In the genomic region with DNA sequence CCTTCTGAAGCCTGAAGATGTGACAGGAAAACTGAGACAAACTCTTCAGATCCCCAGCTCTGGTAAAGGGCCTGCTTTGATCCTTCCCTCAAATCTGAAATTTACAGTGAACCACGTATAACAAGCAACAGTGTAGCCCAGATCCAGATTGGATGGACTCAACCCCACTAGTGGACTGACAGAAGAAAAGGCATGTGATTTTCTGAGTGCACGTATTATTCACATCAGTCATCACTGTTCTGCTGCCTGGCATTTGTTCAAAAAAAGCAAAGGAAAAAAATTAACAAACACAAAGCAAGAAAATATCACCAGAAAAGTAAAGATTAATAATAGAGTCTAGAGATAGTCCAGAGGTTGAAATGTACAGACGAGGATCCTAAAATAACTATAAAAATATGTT, we compare ENCODE assay signal across 18 cellular contexts.
A peak's percentile ranks its signal among the peaks of the same experiment; 100 is the strongest.
DNase-seq lines count a peak whose midpoint lies in the region; ATAC-seq and TF ChIP-seq lines count a peak whose summit lies in the region.
"Had no signal": no experiment of that assay in that cellular context is flagged by ENCODE, and none has a peak within 500 bp of the region (broad histone marks: within the 10 kb centered on the region; RNA-seq: fewer than 3 reads in every experiment).

No MANE protein-coding gene starts in this region.

- H3K9me3 Mint-ChIP-seq in natural killer cell = no peaks in the 10 kb centered on the region
- no peaks in the 10 kb centered on the region for H3K9me3 Mint-ChIP-seq in natural killer cell treated with Interleukin-12 subunit alpha and Interleukin-12 subunit beta and Interleukin-15 and Interleukin-18, amount 100 ng/mL, for 72 hours

- no peaks in the 10 kb centered on the region for H3K9me3 ChIP-seq in T-helper 17 cell (ENCODE audit: control insufficient read depth, low read length, poor library complexity, severe bottlenecking)
- H3K9me3 ChIP-seq: HAP-1 had no signal

- DNase-seq in natural killer cell = no peak
- no peak for DNase-seq in natural killer cell treated with Interleukin-12 subunit alpha and Interleukin-12 subunit beta and Interleukin-15 and Interleukin-18, amount 100 ng/mL, for 72 hours (ENCODE audit: low spot score)
- DNase-seq in dermis microvascular lymphatic vessel endothelial cell (ENCODE audit: low read depth in 2 of 2) = peak; percentile 33 to 74
- peak; percentile 59 to 73 for DNase-seq in lung microvascular endothelial cell (ENCODE audit: low read depth in 2 of 2)
- DNase-seq in retinal pigment epithelial cell (ENCODE audit: low read depth) = peak; percentile 9
- no peak for DNase-seq in NCI-H510A treated with DMSO at 0.1 percent for 48 hours (lab: John Stamatoyannopoulos, UW)
- DNase-seq in T-helper 17 cell = no peak
- DNase-seq: CD4-positive, alpha-beta memory T cell; DMS79 treated with DMSO at 0.1 percent for 48 hours; GF-D8; GM23248 had no signal

- H3K4me1 Mint-ChIP-seq in natural killer cell (peaks cover 35 to 40% of the 10 kb centered on the region in 2 donors), T-helper 17 cell (no peaks in the 10 kb centered on the region)
- peaks cover 16 to 19% of the 10 kb centered on the region in 2 donors for H3K4me1 Mint-ChIP-seq in natural killer cell treated with Interleukin-12 subunit alpha and Interleukin-12 subunit beta and Interleukin-15 and Interleukin-18, amount 100 ng/mL, for 72 hours (ENCODE audit: low read depth in 2 of 2)
- H3K4me1 Mint-ChIP-seq: CD4-positive, alpha-beta memory T cell had no signal

- intact Hi-C loops in natural killer cell (cut with micrococcal nuclease) = no loop called here

- H3K27ac Mint-ChIP-seq in natural killer cell = peak overlapping the region; percentile 37 to 62
- no peak overlapping the region for H3K27ac Mint-ChIP-seq in natural killer cell treated with Interleukin-12 subunit alpha and Interleukin-12 subunit beta and Interleukin-15 and Interleukin-18, amount 100 ng/mL, for 72 hours
- no peak overlapping the region for H3K27ac Mint-ChIP-seq in T-helper 17 cell
- H3K27ac Mint-ChIP-seq: CD4-positive, alpha-beta memory T cell had no signal

- H3K27me3 Mint-ChIP-seq in natural killer cell (ENCODE audit: low read depth in 2 of 2) (no peaks in the 10 kb centered on the region), T-helper 17 cell (peaks cover 9% of the 10 kb centered on the region)
- H3K27me3 Mint-ChIP-seq in natural killer cell treated with Interleukin-12 subunit alpha and Interleukin-12 subunit beta and Interleukin-15 and Interleukin-18, amount 100 ng/mL, for 72 hours = no peaks in the 10 kb centered on the region

- ATAC-seq in natural killer cell (no peak), GM18517 (IDR thresholded peaks at IDR 0.05; ENCODE audit: unreplicated experiment) (no peak), T-helper 17 cell (no peak)
- ATAC-seq in natural killer cell treated with Interleukin-12 subunit alpha and Interleukin-12 subunit beta and Interleukin-15 and Interleukin-18, amount 100 ng/mL, for 72 hours = no peak
- ATAC-seq: A549, GM12878, HepG2 had no signal

- H3K4me3 ChIP-seq in retinal pigment epithelial cell (ENCODE audit: low read length) = no peak overlapping the region
- H3K4me3 ChIP-seq: A549, BLaER1, GM12878, GM23248, HAP-1 had no signal

- TF ChIP-seq CTCF in natural killer cell (IDR thresholded peaks at IDR 0.05) (no peak), retinal pigment epithelial cell (conservative IDR thresholded peaks at IDR 0.05; ENCODE audit: low read depth, low read length) (no peak)

- H3K36me3 Mint-ChIP-seq in natural killer cell (no peaks in the 10 kb centered on the region), T-helper 17 cell (ENCODE audit: low read depth) (no peaks in the 10 kb centered on the region)
- peaks cover 6% of the 10 kb centered on the region for H3K36me3 Mint-ChIP-seq in natural killer cell treated with Interleukin-12 subunit alpha and Interleukin-12 subunit beta and Interleukin-15 and Interleukin-18, amount 100 ng/mL, for 72 hours

- no peak overlapping the region for H3K4me3 Mint-ChIP-seq in natural killer cell
- no peak overlapping the region for H3K4me3 Mint-ChIP-seq in natural killer cell treated with Interleukin-12 subunit alpha and Interleukin-12 subunit beta and Interleukin-15 and Interleukin-18, amount 100 ng/mL, for 72 hours
- H3K4me3 Mint-ChIP-seq in T-helper 17 cell = no peak overlapping the region
- H3K4me3 Mint-ChIP-seq: CD14-positive monocyte; CD4-positive, alpha-beta memory T cell had no signal

Comparison
In these comparisons a context has a peak if more than half of its experiments do, and no peak if none do; other contexts are left out.
1. H3K27ac Mint-ChIP-seq: peak in natural killer cell (2 of 2); none in natural killer cell treated with Interleukin-12 subunit alpha and Interleukin-12 subunit beta and Interleukin-15 and Interleukin-18, amount 100 ng/mL, for 72 hours (0 of 2) and T-helper 17 cell (single experiment).
2. DNase-seq: peak in dermis microvascular lymphatic vessel endothelial cell (2 of 2), lung microvascular endothelial cell (2 of 2) and retinal pigment epithelial cell (single experiment); none in natural killer cell (single experiment), natural killer cell treated with Interleukin-12 subunit alpha and Interleukin-12 subunit beta and Interleukin-15 and Interleukin-18, amount 100 ng/mL, for 72 hours (single experiment), NCI-H510A treated with DMSO at 0.1 percent for 48 hours (single experiment) and T-helper 17 cell (0 of 3).